In the genomic region with DNA sequence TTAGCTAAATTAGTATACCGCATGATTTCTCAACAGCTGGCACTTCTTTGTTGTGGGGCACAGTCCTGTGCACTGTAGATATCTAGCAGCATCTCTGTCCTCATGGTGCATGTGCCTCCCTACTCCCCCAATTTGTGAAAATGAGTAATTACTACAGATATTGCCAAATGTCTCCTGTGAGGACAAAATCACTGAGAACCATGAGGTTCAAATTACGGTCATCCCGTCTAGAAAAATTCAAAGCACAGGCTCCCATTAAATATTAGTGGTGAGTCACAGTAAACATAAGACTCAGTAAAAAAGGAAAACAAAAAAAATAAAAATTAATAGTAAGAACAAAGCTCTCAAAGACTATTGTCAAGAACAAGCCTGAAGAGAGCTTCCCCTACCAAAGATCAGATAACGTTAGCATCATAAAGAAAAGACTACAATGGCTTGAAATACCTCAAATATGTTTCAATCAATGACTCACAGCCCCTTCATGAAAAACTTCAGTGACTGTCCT, we compare ENCODE assay signal across 11 cellular contexts. TPM values are rescaled to one million over a fixed set of nuclear protein-coding genes. Genes with fewer than 3 reads are reported as not detected.
A peak's percentile ranks its signal among the peaks of the same experiment; 100 is the strongest.
DNase-seq lines count a peak whose midpoint lies in the region; ATAC-seq, FAIRE-seq and TF ChIP-seq lines count a peak whose summit lies in the region.
"Had no signal": no experiment of that assay in that cellular context is flagged by ENCODE, and none has a peak within 500 bp of the region (broad histone marks: within the 10 kb centered on the region; RNA-seq: fewer than 3 reads in every experiment).

No MANE protein-coding gene starts in this region.

- peak overlapping the region; percentile 2 for H3K9ac ChIP-seq in astrocyte (ENCODE audit: low read length)
- no peak overlapping the region for H3K9ac ChIP-seq in mesendoderm (ENCODE audit: low read length)

- ATAC-seq in GM18517 (IDR thresholded peaks at IDR 0.05; ENCODE audit: unreplicated experiment): no peak

- no peak overlapping the region for H3K23ac ChIP-seq in mesendoderm (ENCODE audit: low read length)

- no peaks in the 10 kb centered on the region for H3K9me3 Mint-ChIP-seq in astrocyte (ENCODE audit: unreplicated experiment)
- H3K9me3 Mint-ChIP-seq: dendritic cell treated with granulocyte-macrophage colony-stimulating factor and Interleukin-4, amounts not matched to agents 40 ng/mL and 50 ng/mL, for 4 days had no signal

- H3K36me3 ChIP-seq in astrocyte (ENCODE audit: insufficient read depth, low read length) (peaks cover 4% of the 10 kb centered on the region), mesendoderm (ENCODE audit: control insufficient read depth, insufficient read depth, low read length) (no peaks in the 10 kb centered on the region)

- no peak overlapping the region for H2BK15ac ChIP-seq in mesendoderm (replicated peaks; ENCODE audit: low read depth)

- H3K36me3 Mint-ChIP-seq in astrocyte (ENCODE audit: low read depth, unreplicated experiment): peaks cover 10% of the 10 kb centered on the region

- no peak overlapping the region for H3K4ac ChIP-seq in mesendoderm (ENCODE audit: low read depth, low read length)

- H3K4me2 ChIP-seq in astrocyte (ENCODE audit: low read length) (peak overlapping the region; percentile 39), mesendoderm (ENCODE audit: low read length) (no peak overlapping the region)

- no peak overlapping the region for H2BK120ac ChIP-seq in mesendoderm (ENCODE audit: low read depth, low read length)

- H3K4me1 ChIP-seq in astrocyte (ENCODE audit: insufficient read depth, low read length): peaks cover 21% of the 10 kb centered on the region
- no peaks in the 10 kb centered on the region for H3K4me1 ChIP-seq in mesendoderm (ENCODE audit: control insufficient read depth, low read depth, low read length)

- peak overlapping the region; percentile 3 for H3K27ac Mint-ChIP-seq in astrocyte (ENCODE audit: unreplicated experiment)
- H3K27ac Mint-ChIP-seq: dendritic cell treated with granulocyte-macrophage colony-stimulating factor and Interleukin-4, amounts not matched to agents 40 ng/mL and 50 ng/mL, for 4 days had no signal

- H2BK5ac ChIP-seq in mesendoderm (ENCODE audit: low read length): no peak overlapping the region

- H2AFZ ChIP-seq in astrocyte (ENCODE audit: low read depth, low read length): no peak overlapping the region

- H3K56ac ChIP-seq in mesendoderm (ENCODE audit: low read length): no peak overlapping the region

- H4K8ac ChIP-seq in mesendoderm (ENCODE audit: low read depth, low read length): no peak overlapping the region

- H3K4me3 ChIP-seq in AG09309 (ENCODE audit: control insufficient read depth, low read depth, low read length): no peak overlapping the region
- no peak overlapping the region for H3K4me3 ChIP-seq in astrocyte (ENCODE audit: insufficient read depth, low read depth, low read length)
- no peak overlapping the region for H3K4me3 ChIP-seq in mesendoderm (ENCODE audit: low read length)
- H3K4me3 ChIP-seq: lung had no signal

- no peak overlapping the region for H3K18ac ChIP-seq in mesendoderm (ENCODE audit: low read length)

- H2AK5ac ChIP-seq in mesendoderm (ENCODE audit: low read length): no peak overlapping the region

- peak; percentile 73 for FAIRE-seq in HTR-8/SVneo (lab: Jason Lieb, UNC)
- FAIRE-seq in astrocyte (lab: Jason Lieb, UNC): no peak

- no CpG with 5 or more reads among the region's 4 CpGs for WGBS in mesendoderm (ENCODE audit: extremely low coverage, insufficient coverage, low lambda C conversion rate)

- peaks cover 53% of the 10 kb centered on the region for H3K4me1 Mint-ChIP-seq in astrocyte (ENCODE audit: low read depth, unreplicated experiment)

- no peak for TF ChIP-seq CTCF in AG09309 (IDR thresholded peaks at IDR 0.05; ENCODE audit: control insufficient read depth, insufficient read depth, low read depth, low read length, missing control alignments)
- TF ChIP-seq CTCF in astrocyte (IDR thresholded peaks at IDR 0.05; ENCODE audit: insufficient read depth, low read depth, low read length): no peak

- DNase-seq in AG09309 (ENCODE audit: low read depth) (peak; percentile 34), HTR-8/SVneo (ENCODE audit: insufficient read length, low spot score) (peak; percentile 50), astrocyte (ENCODE audit: low read depth) (peak; percentile 73), mesendoderm (peak; percentile 58), cerebellum (ENCODE audit: low spot score) (no peak), T-helper 9 cell (no peak), glomerular visceral epithelial cell (ENCODE audit: extremely low spot score) (no peak)
- DNase-seq: NCI-H526 had no signal

- no peaks in the 10 kb centered on the region for H3K9me3 ChIP-seq in astrocyte (ENCODE audit: insufficient read depth, low read depth, low read length)

- H3K79me1 ChIP-seq in mesendoderm (ENCODE audit: low read length): peaks cover 2% of the 10 kb centered on the region

- H4K5ac ChIP-seq in mesendoderm (ENCODE audit: low read length): no peak overlapping the region

- H3K4me3 Mint-ChIP-seq in astrocyte (ENCODE audit: unreplicated experiment): no peak overlapping the region
- H3K4me3 Mint-ChIP-seq: dendritic cell treated with granulocyte-macrophage colony-stimulating factor and Interleukin-4, amounts not matched to agents 40 ng/mL and 50 ng/mL, for 4 days had no signal

- peaks cover 51% of the 10 kb centered on the region for H3K79me2 ChIP-seq in astrocyte (ENCODE audit: insufficient read depth, low read length)
- peaks cover 5% of the 10 kb centered on the region for H3K79me2 ChIP-seq in mesendoderm (ENCODE audit: control insufficient read depth, insufficient read depth, low read length)

- H3K27ac ChIP-seq in astrocyte (ENCODE audit: low read depth, low read length): peak overlapping the region; percentile 70
- H3K27ac ChIP-seq in mesendoderm (ENCODE audit: low read depth, low read length): no peak overlapping the region

- H4K20me1 ChIP-seq in astrocyte (ENCODE audit: insufficient read depth, low read length): peaks cover 36% of the 10 kb centered on the region

- no peaks in the 10 kb centered on the region for H3K27me3 ChIP-seq in astrocyte (ENCODE audit: insufficient read depth, low read length)
- no peaks in the 10 kb centered on the region for H3K27me3 ChIP-seq in mesendoderm (ENCODE audit: insufficient read depth, low read length, poor library complexity)

- H3K27me3 Mint-ChIP-seq in astrocyte (ENCODE audit: low read depth, unreplicated experiment): no peaks in the 10 kb centered on the region
- H3K27me3 Mint-ChIP-seq: dendritic cell treated with granulocyte-macrophage colony-stimulating factor and Interleukin-4, amounts not matched to agents 40 ng/mL and 50 ng/mL, for 4 days had no signal

RNA-seq across cellular contexts. Expression of gene STH, which starts 57.8 kb away (rescaled TPM):
- total RNA-seq in astrocyte: not detected in 2 replicates
- not detected for polyA plus RNA-seq in mesendoderm (2013, experiment 1 of 2)
- not detected for polyA plus RNA-seq in mesendoderm (2013, experiment 2 of 2)
- total RNA-seq in cerebellum: 4.1 TPM
- total RNA-seq: lung had no signal
- polyA plus RNA-seq: lung had no signal

Comparison
In these comparisons a context has a peak if more than half of its experiments do, and no peak if none do; other contexts are left out.
1. DNase-seq: peak in AG09309 (single experiment), HTR-8/SVneo (single experiment), astrocyte (single experiment) and mesendoderm (single experiment); none in cerebellum (single experiment), T-helper 9 cell (single experiment) and glomerular visceral epithelial cell (single experiment).